ENCODE assay signal across 11 cellular contexts in genomic region chr10:53025172-53025651, GRCh38.
DNase-seq lines count a peak whose midpoint lies in the region; ATAC-seq and TF ChIP-seq lines count a peak whose summit lies in the region.
"Had no signal": no experiment of that assay in that cellular context is flagged by ENCODE, and none has a peak within 500 bp of the region (broad histone marks: within the 10 kb centered on the region; RNA-seq: fewer than 3 reads in every experiment).

No MANE protein-coding gene starts in this region.

- no peaks in the 10 kb centered on the region for H3K9me3 ChIP-seq in PC-3 (ENCODE audit: low read length)

- peak overlapping the region; percentile 79 for H3K4me2 ChIP-seq in PC-3 (ENCODE audit: low read length)

- H4K20me1 ChIP-seq in PC-3 (ENCODE audit: low read length), result no peaks in the 10 kb centered on the region

- H3K9me3 Mint-ChIP-seq in activated CD8-positive, alpha-beta memory T cell treated with anti-CD3 and anti-CD28 coated beads, Interleukin-2, amount 10 ng/mL, durations not matched to agents 7 days and 5 days (ENCODE audit: low read depth), result peaks cover 10% of the 10 kb centered on the region

- H3K4me3 Mint-ChIP-seq in activated CD8-positive, alpha-beta memory T cell treated with anti-CD3 and anti-CD28 coated beads, Interleukin-2, amount 10 ng/mL, durations not matched to agents 7 days and 5 days, result no peak overlapping the region

- H3K4me1 Mint-ChIP-seq in activated CD8-positive, alpha-beta memory T cell treated with anti-CD3 and anti-CD28 coated beads, Interleukin-2, amount 10 ng/mL, durations not matched to agents 7 days and 5 days, result no peaks in the 10 kb centered on the region

- H3K9ac ChIP-seq in PC-3 (ENCODE audit: low read length), result peak overlapping the region; percentile 19

- TF ChIP-seq POLR2A in GM18505 (IDR thresholded peaks at IDR 0.05; ENCODE audit: borderline replicate concordance, extremely low read depth, insufficient read depth, insufficient read length), result no peak

- no peaks in the 10 kb centered on the region for H3K27me3 Mint-ChIP-seq in activated CD8-positive, alpha-beta memory T cell treated with anti-CD3 and anti-CD28 coated beads, Interleukin-2, amount 10 ng/mL, durations not matched to agents 7 days and 5 days

- no peaks in the 10 kb centered on the region for H3K27me3 ChIP-seq in PC-3 (ENCODE audit: low read length)

- H3K79me2 ChIP-seq in PC-3 (ENCODE audit: low read length), result no peaks in the 10 kb centered on the region

- H3K4me3 ChIP-seq in PC-3 (ENCODE audit: low read length), result peak overlapping the region; percentile 60
- peak overlapping the region; percentile 55 for H3K4me3 ChIP-seq in fibroblast of the aortic adventitia (ENCODE audit: low read depth, low read length)

- H3K36me3 Mint-ChIP-seq in activated CD8-positive, alpha-beta memory T cell treated with anti-CD3 and anti-CD28 coated beads, Interleukin-2, amount 10 ng/mL, durations not matched to agents 7 days and 5 days, result no peaks in the 10 kb centered on the region

- H3F3A ChIP-seq in PC-3 (ENCODE audit: low read length, unreplicated experiment), result peaks cover 8% of the 10 kb centered on the region

- H2AFZ ChIP-seq in PC-3 (ENCODE audit: low read length), result peak overlapping the region; percentile 76

- BruUV-seq in PC-3 (replicated peaks; lab: Mats Ljungman, UMichigan), result no TSS peak

- peak; percentile 85 for DNase-seq in PC-3
- DNase-seq in fibroblast of the aortic adventitia (ENCODE audit: low read depth), result peak; percentile 41
- DNase-seq in renal cortical epithelial cell (ENCODE audit: low read depth), result peak; percentile 74
- no peak for DNase-seq in NCI-H748 treated with DMSO at 0.1 percent for 48 hours (lab: John Stamatoyannopoulos, UW)
- no peak for DNase-seq in activated CD8-positive, alpha-beta memory T cell treated with anti-CD3 and anti-CD28 coated beads, Interleukin-2, amount 10 ng/mL, durations not matched to agents 7 days and 5 days
- DNase-seq: activated gamma-delta T cell, T-helper 9 cell had no signal

- H3K9me2 ChIP-seq in PC-3 (replicated peaks; ENCODE audit: low read length), result no peaks in the 10 kb centered on the region

- TF ChIP-seq CTCF in PC-3 (conservative IDR thresholded peaks at IDR 0.05; ENCODE audit: low read depth, low read length) (no peak), fibroblast of the aortic adventitia (IDR thresholded peaks at IDR 0.05; ENCODE audit: insufficient read depth, low read length) (no peak)

- POLR2A ChIA-PET in PC-3 (lab: Charles Lee; ENCODE audit: unreplicated experiment), result interaction anchor here (0.5 to 0.7 kb wide), 3 partner anchors 282 to 1516 kb away, joined by 4 to 5 read pairs (median 5); no protein-coding TSS in a partner anchor

- H3K4me1 ChIP-seq in PC-3 (ENCODE audit: insufficient read depth, low read length), result peaks cover 40% of the 10 kb centered on the region

- intact Hi-C loops in PC-3 (cut with micrococcal nuclease), result loop anchor here (1.0 to 5.0 kb wide), 2 partner anchors 117 to 141 kb away; no protein-coding TSS in a partner anchor

- CTCF ChIA-PET in PC-3 (lab: Charles Lee), result interaction anchor here (1.3 kb wide), 1 partner anchor 207 kb away, joined by 3 read pairs; no protein-coding TSS in a partner anchor
- CTCF ChIA-PET in activated CD8-positive, alpha-beta memory T cell treated with anti-CD3 and anti-CD28 coated beads, Interleukin-2, amount 10 ng/mL, durations not matched to agents 7 days and 5 days (lab: Charles Lee), result no interaction called here

- H3K27ac Mint-ChIP-seq in activated CD8-positive, alpha-beta memory T cell treated with anti-CD3 and anti-CD28 coated beads, Interleukin-2, amount 10 ng/mL, durations not matched to agents 7 days and 5 days, result no peak overlapping the region

- ATAC-seq in GM18505 (IDR thresholded peaks at IDR 0.05; ENCODE audit: unreplicated experiment) (peak; percentile 51), PC-3 (peak; percentile 81), HG03469 (IDR thresholded peaks at IDR 0.05; ENCODE audit: unreplicated experiment) (no peak), HG02852 (IDR thresholded peaks at IDR 0.05; ENCODE audit: unreplicated experiment) (no peak)
- ATAC-seq in activated CD8-positive, alpha-beta memory T cell treated with anti-CD3 and anti-CD28 coated beads, Interleukin-2, amount 10 ng/mL, durations not matched to agents 7 days and 5 days, result no peak
- ATAC-seq: esophagus mucosa had no signal

- H3K27ac ChIP-seq in PC-3 (ENCODE audit: low read length), result peak overlapping the region; percentile 9

- no peaks in the 10 kb centered on the region for H3K36me3 ChIP-seq in PC-3 (ENCODE audit: low read depth, low read length)

Comparison
In these comparisons a context has a peak if more than half of its experiments do, and no peak if none do; other contexts are left out.
1. ATAC-seq: peak in GM18505 (single experiment) and PC-3 (single experiment); none in HG03469 (single experiment), HG02852 (single experiment) and activated CD8-positive, alpha-beta memory T cell treated with anti-CD3 and anti-CD28 coated beads, Interleukin-2, amount 10 ng/mL, durations not matched to agents 7 days and 5 days (single experiment).
2. DNase-seq: peak in PC-3 (single experiment), fibroblast of the aortic adventitia (single experiment) and renal cortical epithelial cell (single experiment); none in NCI-H748 treated with DMSO at 0.1 percent for 48 hours (single experiment) and activated CD8-positive, alpha-beta memory T cell treated with anti-CD3 and anti-CD28 coated beads, Interleukin-2, amount 10 ng/mL, durations not matched to agents 7 days and 5 days (single experiment).